ENCODE assay signal across 23 cellular contexts in genomic region chr17:8237175-8237574, GRCh38. TPM values are rescaled to one million over a fixed set of nuclear protein-coding genes. Genes with fewer than 3 reads are reported as not detected.
A peak's percentile ranks its signal among the peaks of the same experiment; 100 is the strongest.
DNase-seq lines count a peak whose midpoint lies in the region; ATAC-seq and TF ChIP-seq lines count a peak whose summit lies in the region.
"Had no signal": no experiment of that assay in that cellular context is flagged by ENCODE, and none has a peak within 500 bp of the region (broad histone marks: within the 10 kb centered on the region; RNA-seq: fewer than 3 reads in every experiment).

No MANE protein-coding gene starts in this region.

- peaks cover 3% of the 10 kb centered on the region for H3K4me1 Mint-ChIP-seq in activated T-helper 2 cell treated with anti-CD3 and anti-CD28 coated beads, Interferon-gamma antibody, Interleukin-2, Interleukin-4, amounts not matched to agents 10 μg/mL and 5 μg/mL and 100 μg/mL, durations not matched to agents 14 hours and 24 hours and 36 hours (ENCODE audit: low read depth)
- H3K4me1 Mint-ChIP-seq in stimulated activated effector memory CD8-positive, alpha-beta T cell treated with anti-CD3 and anti-CD28 coated beads, Interleukin-12 subunit alpha, Interleukin-12 subunit beta, amount 100 ng/mL, for 72 hours, result peaks cover 24% of the 10 kb centered on the region
- no peaks in the 10 kb centered on the region for H3K4me1 Mint-ChIP-seq in activated T-helper 1 cell treated with anti-CD3 and anti-CD28 coated beads, Interleukin-12 subunit alpha, Interleukin-12 subunit beta, Interleukin-2, Interleukin-4 antibody, amounts not matched to agents 30 ng/mL and 10 ng/mL and 1 ng/mL, durations not matched to agents 14 hours and 24 hours and 36 hours (ENCODE audit: low read depth)
- H3K4me1 Mint-ChIP-seq: brain, H9 had no signal

- H3K27me3 Mint-ChIP-seq in activated T-helper 2 cell treated with anti-CD3 and anti-CD28 coated beads, Interferon-gamma antibody, Interleukin-2, Interleukin-4, amounts not matched to agents 10 μg/mL and 5 μg/mL and 100 μg/mL, durations not matched to agents 14 hours and 24 hours and 36 hours (ENCODE audit: low read depth), result no peaks in the 10 kb centered on the region
- no peaks in the 10 kb centered on the region for H3K27me3 Mint-ChIP-seq in activated T-helper 1 cell treated with anti-CD3 and anti-CD28 coated beads, Interleukin-12 subunit alpha, Interleukin-12 subunit beta, Interleukin-2, Interleukin-4 antibody, amounts not matched to agents 30 ng/mL and 10 ng/mL and 1 ng/mL, durations not matched to agents 14 hours and 24 hours and 36 hours (ENCODE audit: insufficient read depth)
- H3K27me3 Mint-ChIP-seq: activated CD4-positive, alpha-beta memory T cell treated with anti-CD3 and anti-CD28 coated beads, Interleukin-2, amount 10 ng/mL, durations not matched to agents 7 days and 5 days; brain; CD8-positive, alpha-beta memory T cell; stimulated activated naive CD8-positive, alpha-beta T cell treated with anti-CD3 and anti-CD28 coated beads, Interleukin-15, amount 100 ng/mL, for 72 hours; T-cell had no signal

- no peak overlapping the region for H3K4me3 Mint-ChIP-seq in activated T-helper 2 cell treated with anti-CD3 and anti-CD28 coated beads, Interferon-gamma antibody, Interleukin-2, Interleukin-4, amounts not matched to agents 10 μg/mL and 5 μg/mL and 100 μg/mL, durations not matched to agents 14 hours and 24 hours and 36 hours (ENCODE audit: low read depth)
- no peak overlapping the region for H3K4me3 Mint-ChIP-seq in stimulated activated effector memory CD8-positive, alpha-beta T cell treated with anti-CD3 and anti-CD28 coated beads, Interleukin-12 subunit alpha, Interleukin-12 subunit beta, amount 100 ng/mL, for 72 hours
- H3K4me3 Mint-ChIP-seq in activated T-helper 1 cell treated with anti-CD3 and anti-CD28 coated beads, Interleukin-12 subunit alpha, Interleukin-12 subunit beta, Interleukin-2, Interleukin-4 antibody, amounts not matched to agents 30 ng/mL and 10 ng/mL and 1 ng/mL, durations not matched to agents 14 hours and 24 hours and 36 hours, result no peak overlapping the region
- H3K4me3 Mint-ChIP-seq: activated CD4-positive, alpha-beta memory T cell treated with anti-CD3 and anti-CD28 coated beads, Interleukin-2, amount 10 ng/mL, durations not matched to agents 7 days and 5 days; brain; H9; stimulated activated naive CD8-positive, alpha-beta T cell treated with anti-CD3 and anti-CD28 coated beads, Interleukin-15, amount 100 ng/mL, for 72 hours; T-cell had no signal

- H3K27me3 ChIP-seq in body of pancreas (no peaks in the 10 kb centered on the region), SJCRH30 (no peaks in the 10 kb centered on the region)
- H3K27me3 ChIP-seq: tibial nerve had no signal

- peaks cover 0 to 18% of the 10 kb centered on the region in 2 donors for H3K36me3 ChIP-seq in body of pancreas (replicated peaks in 1 of 2; ENCODE audit: insufficient read depth in 1 of 2, low read depth in 2 of 2)
- H3K36me3 ChIP-seq in SJCRH30, result no peaks in the 10 kb centered on the region; the same call in 1 of the 2 replicates

- H3K27ac ChIP-seq in body of pancreas (no peak overlapping the region), SJCRH30 (no peak overlapping the region)
- H3K27ac ChIP-seq: tibial nerve had no signal

- no peaks in the 10 kb centered on the region for H3K9me3 Mint-ChIP-seq in activated T-helper 2 cell treated with anti-CD3 and anti-CD28 coated beads, Interferon-gamma antibody, Interleukin-2, Interleukin-4, amounts not matched to agents 10 μg/mL and 5 μg/mL and 100 μg/mL, durations not matched to agents 14 hours and 24 hours and 36 hours
- H3K9me3 Mint-ChIP-seq in stimulated activated effector memory CD8-positive, alpha-beta T cell treated with anti-CD3 and anti-CD28 coated beads, Interleukin-12 subunit alpha, Interleukin-12 subunit beta, amount 100 ng/mL, for 72 hours, result no peaks in the 10 kb centered on the region
- H3K9me3 Mint-ChIP-seq in activated T-helper 1 cell treated with anti-CD3 and anti-CD28 coated beads, Interleukin-12 subunit alpha, Interleukin-12 subunit beta, Interleukin-2, Interleukin-4 antibody, amounts not matched to agents 30 ng/mL and 10 ng/mL and 1 ng/mL, durations not matched to agents 14 hours and 24 hours and 36 hours, result no peaks in the 10 kb centered on the region
- H3K9me3 Mint-ChIP-seq: activated CD4-positive, alpha-beta memory T cell treated with anti-CD3 and anti-CD28 coated beads, Interleukin-2, amount 10 ng/mL, durations not matched to agents 7 days and 5 days; brain; CD8-positive, alpha-beta memory T cell; H9; stimulated activated naive CD8-positive, alpha-beta T cell treated with anti-CD3 and anti-CD28 coated beads, Interleukin-15, amount 100 ng/mL, for 72 hours; T-cell had no signal

- no peak for TF ChIP-seq POLR2A in body of pancreas (IDR thresholded peaks at IDR 0.05)

- H3K27ac Mint-ChIP-seq in activated T-helper 2 cell treated with anti-CD3 and anti-CD28 coated beads, Interferon-gamma antibody, Interleukin-2, Interleukin-4, amounts not matched to agents 10 μg/mL and 5 μg/mL and 100 μg/mL, durations not matched to agents 14 hours and 24 hours and 36 hours, result peak overlapping the region; percentile 1
- H3K27ac Mint-ChIP-seq in stimulated activated effector memory CD8-positive, alpha-beta T cell treated with anti-CD3 and anti-CD28 coated beads, Interleukin-12 subunit alpha, Interleukin-12 subunit beta, amount 100 ng/mL, for 72 hours, result peak overlapping the region; percentile 20
- H3K27ac Mint-ChIP-seq in activated T-helper 1 cell treated with anti-CD3 and anti-CD28 coated beads, Interleukin-12 subunit alpha, Interleukin-12 subunit beta, Interleukin-2, Interleukin-4 antibody, amounts not matched to agents 30 ng/mL and 10 ng/mL and 1 ng/mL, durations not matched to agents 14 hours and 24 hours and 36 hours, result no peak overlapping the region
- H3K27ac Mint-ChIP-seq: activated CD4-positive, alpha-beta memory T cell treated with anti-CD3 and anti-CD28 coated beads, Interleukin-2, amount 10 ng/mL, durations not matched to agents 7 days and 5 days; brain; H9 had no signal

- H3K9me3 ChIP-seq in body of pancreas, result no peaks in the 10 kb centered on the region
- H3K9me3 ChIP-seq in SJCRH30 (replicated peaks), result no peaks in the 10 kb centered on the region
- H3K9me3 ChIP-seq: tibial nerve had no signal

- DNase-seq in NCI-H2029 (lab: John Stamatoyannopoulos, UW), result peak; percentile 6
- DNase-seq in NCI-H2029 treated with DMSO at 0.1 percent for 48 hours (lab: John Stamatoyannopoulos, UW), result no peak
- DNase-seq in LNCaP clone FGC (ENCODE audit: low read depth), result peak; percentile 91
- no peak for DNase-seq in activated T-helper 2 cell treated with anti-CD3 and anti-CD28 coated beads, Interferon-gamma antibody, Interleukin-2, Interleukin-4, amounts not matched to agents 10 μg/mL and 5 μg/mL and 100 μg/mL, durations not matched to agents 14 hours and 24 hours and 36 hours (ENCODE audit: low spot score)
- no peak for DNase-seq in stimulated activated effector memory CD8-positive, alpha-beta T cell treated with anti-CD3 and anti-CD28 coated beads, Interleukin-12 subunit alpha, Interleukin-12 subunit beta, amount 100 ng/mL, for 72 hours (ENCODE audit: low spot score in 2 of 2)
- no peak for DNase-seq in body of pancreas
- DNase-seq in activated T-helper 1 cell treated with anti-CD3 and anti-CD28 coated beads, Interleukin-12 subunit alpha, Interleukin-12 subunit beta, Interleukin-2, Interleukin-4 antibody, amounts not matched to agents 30 ng/mL and 10 ng/mL and 1 ng/mL, durations not matched to agents 14 hours and 24 hours and 36 hours (ENCODE audit: low spot score), result no peak
- DNase-seq in SJCRH30, result no peak
- DNase-seq: activated CD4-positive, alpha-beta memory T cell treated with anti-CD3 and anti-CD28 coated beads, Interleukin-2, amount 10 ng/mL, durations not matched to agents 7 days and 5 days; activated CD4-positive, CD25-positive, alpha-beta regulatory T cell treated with anti-CD3 and anti-CD28 coated beads, Interleukin-2, amount 50 U/mL, for 72 hours; activated effector memory CD4-positive, alpha-beta T cell treated with Interleukin-2 at 50 U/mL for 16 hours; AML-193; DMS79 treated with DMSO at 0.1 percent for 48 hours; glutamatergic neuron; H9; NCI-H1092; NCI-H748 treated with DMSO at 0.1 percent for 48 hours; stimulated activated CD4-positive, alpha-beta T cell treated with anti-CD3 and anti-CD28 coated beads, Interleukin-15, amount 100 ng/mL, for 24 hours; stimulated activated naive CD8-positive, alpha-beta T cell treated with anti-CD3 and anti-CD28 coated beads, Interleukin-15, amount 100 ng/mL, for 72 hours; T-cell had no signal

- 83 to 85% methylated on average over 7 of the region's 7 CpGs for WGBS in body of pancreas, 2 donors

- H3K4me1 ChIP-seq in body of pancreas, result no peaks in the 10 kb centered on the region
- H3K4me1 ChIP-seq in SJCRH30, result no peaks in the 10 kb centered on the region
- H3K4me1 ChIP-seq: tibial nerve had no signal

- ATAC-seq in stimulated activated effector memory CD8-positive, alpha-beta T cell treated with anti-CD3 and anti-CD28 coated beads, Interleukin-12 subunit alpha, Interleukin-12 subunit beta, amount 100 ng/mL, for 72 hours, result no peak
- ATAC-seq in body of pancreas, result no peak
- ATAC-seq: stimulated activated naive CD8-positive, alpha-beta T cell treated with anti-CD3 and anti-CD28 coated beads, Interleukin-15, amount 100 ng/mL, for 72 hours; T-cell had no signal

- peak overlapping the region; percentile 18 for H3K4me3 ChIP-seq in LNCaP clone FGC (ENCODE audit: low read depth, low read length)
- no peak overlapping the region for H3K4me3 ChIP-seq in body of pancreas
- no peak overlapping the region for H3K4me3 ChIP-seq in SJCRH30
- H3K4me3 ChIP-seq: tibial nerve had no signal

- no peak for TF ChIP-seq CTCF in LNCaP clone FGC (IDR thresholded peaks at IDR 0.05; ENCODE audit: control insufficient read depth, extremely low read depth, insufficient read depth)
- no peak for TF ChIP-seq CTCF in body of pancreas (IDR thresholded peaks at IDR 0.05)

- H3K36me3 Mint-ChIP-seq in activated T-helper 2 cell treated with anti-CD3 and anti-CD28 coated beads, Interferon-gamma antibody, Interleukin-2, Interleukin-4, amounts not matched to agents 10 μg/mL and 5 μg/mL and 100 μg/mL, durations not matched to agents 14 hours and 24 hours and 36 hours (ENCODE audit: low read depth), result peaks cover 56% of the 10 kb centered on the region
- H3K36me3 Mint-ChIP-seq in stimulated activated effector memory CD8-positive, alpha-beta T cell treated with anti-CD3 and anti-CD28 coated beads, Interleukin-12 subunit alpha, Interleukin-12 subunit beta, amount 100 ng/mL, for 72 hours, result peaks cover 100% of the 10 kb centered on the region
- H3K36me3 Mint-ChIP-seq in activated T-helper 1 cell treated with anti-CD3 and anti-CD28 coated beads, Interleukin-12 subunit alpha, Interleukin-12 subunit beta, Interleukin-2, Interleukin-4 antibody, amounts not matched to agents 30 ng/mL and 10 ng/mL and 1 ng/mL, durations not matched to agents 14 hours and 24 hours and 36 hours (ENCODE audit: low read depth), result peaks cover 43% of the 10 kb centered on the region

- intact Hi-C loops in activated T-helper 2 cell treated with anti-CD3 and anti-CD28 coated beads, Interferon-gamma antibody, Interleukin-2, Interleukin-4, amounts not matched to agents 10 μg/mL and 5 μg/mL and 100 μg/mL, durations not matched to agents 14 hours and 24 hours and 36 hours (cut with micrococcal nuclease), result no loop called here
- intact Hi-C loops in body of pancreas (cut with DNase I), result no loop called here
- intact Hi-C loops in activated T-helper 1 cell treated with anti-CD3 and anti-CD28 coated beads, Interleukin-12 subunit alpha, Interleukin-12 subunit beta, Interleukin-2, Interleukin-4 antibody, amounts not matched to agents 30 ng/mL and 10 ng/mL and 1 ng/mL, durations not matched to agents 14 hours and 24 hours and 36 hours (cut with micrococcal nuclease), result no loop called here

RNA-seq across cellular contexts. Expression of gene CTC1, which starts 10.7 kb away (rescaled TPM):
- total RNA-seq in activated T-helper 2 cell treated with anti-CD3 and anti-CD28 coated beads, Interferon-gamma antibody, Interleukin-2, Interleukin-4, amounts not matched to agents 10 μg/mL and 5 μg/mL and 100 μg/mL, durations not matched to agents 14 hours and 24 hours and 36 hours, result 76.7 and 81.0 TPM in 2 replicates
- total RNA-seq in body of pancreas, result 10 to 100 TPM; 25.7 to 49.1 TPM
- total RNA-seq in activated T-helper 1 cell treated with anti-CD3 and anti-CD28 coated beads, Interleukin-12 subunit alpha, Interleukin-12 subunit beta, Interleukin-2, Interleukin-4 antibody, amounts not matched to agents 30 ng/mL and 10 ng/mL and 1 ng/mL, durations not matched to agents 14 hours and 24 hours and 36 hours, result 68.5 and 76.3 TPM in 2 replicates
- 6.9 and 8.3 TPM in 2 replicates for total RNA-seq in SJCRH30 (2014; rRNA removed; shearing (Covaris generic))

RNA-seq across cellular contexts. Expression of gene PFAS, which starts 11.9 kb away (rescaled TPM):
- total RNA-seq in activated T-helper 2 cell treated with anti-CD3 and anti-CD28 coated beads, Interferon-gamma antibody, Interleukin-2, Interleukin-4, amounts not matched to agents 10 μg/mL and 5 μg/mL and 100 μg/mL, durations not matched to agents 14 hours and 24 hours and 36 hours, result 165 and 174 TPM in 2 replicates
- 10 to 100 TPM in 1 of 2 donors, 1 to 10 TPM in 1; 9.9 to 33.0 TPM for total RNA-seq in body of pancreas
- 189 and 204 TPM in 2 replicates for total RNA-seq in activated T-helper 1 cell treated with anti-CD3 and anti-CD28 coated beads, Interleukin-12 subunit alpha, Interleukin-12 subunit beta, Interleukin-2, Interleukin-4 antibody, amounts not matched to agents 30 ng/mL and 10 ng/mL and 1 ng/mL, durations not matched to agents 14 hours and 24 hours and 36 hours
- total RNA-seq in SJCRH30 (2014; rRNA removed; shearing (Covaris generic)), result 55.8 and 64.6 TPM in 2 replicates

RNA-seq across cellular contexts. Expression of gene AURKB, which starts 26.8 kb away (rescaled TPM):
- 113 TPM in 2 replicates for total RNA-seq in activated T-helper 2 cell treated with anti-CD3 and anti-CD28 coated beads, Interferon-gamma antibody, Interleukin-2, Interleukin-4, amounts not matched to agents 10 μg/mL and 5 μg/mL and 100 μg/mL, durations not matched to agents 14 hours and 24 hours and 36 hours
- total RNA-seq in body of pancreas, result not detected
- total RNA-seq in activated T-helper 1 cell treated with anti-CD3 and anti-CD28 coated beads, Interleukin-12 subunit alpha, Interleukin-12 subunit beta, Interleukin-2, Interleukin-4 antibody, amounts not matched to agents 30 ng/mL and 10 ng/mL and 1 ng/mL, durations not matched to agents 14 hours and 24 hours and 36 hours, result 82.2 and 88.7 TPM in 2 replicates
- total RNA-seq in SJCRH30 (2014; rRNA removed; shearing (Covaris generic)), result 108 and 113 TPM in 2 replicates

RNA-seq across cellular contexts. Expression of gene BORCS6, which starts 47.2 kb away (rescaled TPM):
- 7.8 and 8.0 TPM in 2 replicates for total RNA-seq in activated T-helper 2 cell treated with anti-CD3 and anti-CD28 coated beads, Interferon-gamma antibody, Interleukin-2, Interleukin-4, amounts not matched to agents 10 μg/mL and 5 μg/mL and 100 μg/mL, durations not matched to agents 14 hours and 24 hours and 36 hours
- total RNA-seq in body of pancreas, result 10 to 100 TPM; 11.9 to 16.2 TPM
- total RNA-seq in activated T-helper 1 cell treated with anti-CD3 and anti-CD28 coated beads, Interleukin-12 subunit alpha, Interleukin-12 subunit beta, Interleukin-2, Interleukin-4 antibody, amounts not matched to agents 30 ng/mL and 10 ng/mL and 1 ng/mL, durations not matched to agents 14 hours and 24 hours and 36 hours, result 6.3 and 6.7 TPM in 2 replicates
- 1.9 and 2.2 TPM in 2 replicates for total RNA-seq in SJCRH30 (2014; rRNA removed; shearing (Covaris generic))

RNA-seq across cellular contexts. Expression of gene RANGRF, which starts 51.3 kb away (rescaled TPM):
- 61.4 and 64.1 TPM in 2 replicates for total RNA-seq in activated T-helper 2 cell treated with anti-CD3 and anti-CD28 coated beads, Interferon-gamma antibody, Interleukin-2, Interleukin-4, amounts not matched to agents 10 μg/mL and 5 μg/mL and 100 μg/mL, durations not matched to agents 14 hours and 24 hours and 36 hours
- total RNA-seq in body of pancreas, result 10 to 100 TPM in 1 of 2 donors, 1 to 10 TPM in 1; 4.7 to 13.5 TPM
- 52.9 and 57.9 TPM in 2 replicates for total RNA-seq in activated T-helper 1 cell treated with anti-CD3 and anti-CD28 coated beads, Interleukin-12 subunit alpha, Interleukin-12 subunit beta, Interleukin-2, Interleukin-4 antibody, amounts not matched to agents 30 ng/mL and 10 ng/mL and 1 ng/mL, durations not matched to agents 14 hours and 24 hours and 36 hours
- 17.9 and 19.2 TPM in 2 replicates for total RNA-seq in SJCRH30 (2014; rRNA removed; shearing (Covaris generic))

Comparison
In these comparisons a context has a peak if more than half of its experiments do, and no peak if none do; other contexts are left out.
1. DNase-seq: peak in NCI-H2029 (single experiment) and LNCaP clone FGC (single experiment); none in NCI-H2029 treated with DMSO at 0.1 percent for 48 hours (single experiment), activated T-helper 2 cell treated with anti-CD3 and anti-CD28 coated beads, Interferon-gamma antibody, Interleukin-2, Interleukin-4, amounts not matched to agents 10 μg/mL and 5 μg/mL and 100 μg/mL, durations not matched to agents 14 hours and 24 hours and 36 hours (single experiment), stimulated activated effector memory CD8-positive, alpha-beta T cell treated with anti-CD3 and anti-CD28 coated beads, Interleukin-12 subunit alpha, Interleukin-12 subunit beta, amount 100 ng/mL, for 72 hours (0 of 2), body of pancreas (0 of 4), activated T-helper 1 cell treated with anti-CD3 and anti-CD28 coated beads, Interleukin-12 subunit alpha, Interleukin-12 subunit beta, Interleukin-2, Interleukin-4 antibody, amounts not matched to agents 30 ng/mL and 10 ng/mL and 1 ng/mL, durations not matched to agents 14 hours and 24 hours and 36 hours (single experiment) and SJCRH30 (0 of 2).
2. RNA of gene AURKB, which starts 26.8 kb away (total RNA-seq): 113 TPM in activated T-helper 2 cell treated with anti-CD3 and anti-CD28 coated beads, Interferon-gamma antibody, Interleukin-2, Interleukin-4, amounts not matched to agents 10 μg/mL and 5 μg/mL and 100 μg/mL, durations not matched to agents 14 hours and 24 hours and 36 hours, 108 to 113 TPM in SJCRH30 and 82.2 to 88.7 TPM in activated T-helper 1 cell treated with anti-CD3 and anti-CD28 coated beads, Interleukin-12 subunit alpha, Interleukin-12 subunit beta, Interleukin-2, Interleukin-4 antibody, amounts not matched to agents 30 ng/mL and 10 ng/mL and 1 ng/mL, durations not matched to agents 14 hours and 24 hours and 36 hours; not detected in body of pancreas; every median in the first group is over 10 times any median in the second.